ENCODE assay signal across 12 cellular contexts in the genomic region with DNA sequence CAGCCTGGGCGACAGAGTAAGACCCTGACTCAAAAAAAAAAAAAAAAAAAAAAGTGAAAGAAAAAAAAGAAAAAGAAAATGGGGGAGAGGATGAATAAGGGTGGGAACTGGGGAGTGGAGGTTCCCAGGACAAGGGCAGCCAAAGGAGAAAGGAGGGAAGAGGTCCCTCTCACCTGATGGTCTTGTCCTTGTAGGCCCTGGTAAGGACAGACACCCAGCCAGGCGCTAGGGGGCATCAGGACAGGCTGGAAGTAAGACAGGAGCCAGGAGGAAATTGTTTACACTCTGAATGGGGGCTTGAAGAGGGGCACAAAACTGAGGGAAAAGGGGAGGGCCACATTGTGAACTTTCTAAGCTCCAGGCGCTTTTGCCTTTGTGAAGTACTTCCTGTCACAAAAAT. TPM values are rescaled to one million over a fixed set of nuclear protein-coding genes. Genes with fewer than 3 reads are reported as not detected.
A peak's percentile ranks its signal among the peaks of the same experiment; 100 is the strongest.
DNase-seq lines count a peak whose midpoint lies in the region; ATAC-seq, FAIRE-seq and TF ChIP-seq lines count a peak whose summit lies in the region.
"Had no signal": no experiment of that assay in that cellular context is flagged by ENCODE, and none has a peak within 500 bp of the region (broad histone marks: within the 10 kb centered on the region; RNA-seq: fewer than 3 reads in every experiment).

No MANE protein-coding gene starts in this region.

- no peak overlapping the region for H4K8ac ChIP-seq in IMR-90 (ENCODE audit: low read depth in 2 of 2, low read length in 2 of 2)

- H3K27ac ChIP-seq in IMR-90 (ENCODE audit: insufficient read depth, low read length) (no peak overlapping the region), K562 (ENCODE audit: extremely low read depth, low read depth, low read length) (no peak overlapping the region)
- H3K27ac ChIP-seq: ascending aorta, BLaER1 had no signal

- TF ChIP-seq POLR2A in IMR-90 (IDR thresholded peaks at IDR 0.05; ENCODE audit: low read depth, low read length) (no peak), K562 (conservative IDR thresholded peaks at IDR 0.05) (no peak)

- in situ Hi-C loops in IMR-90 (cut with MboI; ENCODE audit: low sequenced_read_pairs) (no loop called here), K562 (cut with MboI) (no loop called here), KBM-7 (cut with MboI; ENCODE audit: low pct_unique_long_range_greater_than_20kb, low sequenced_read_pairs) (no loop called here)

- TF ChIP-seq CTCF in IMR-90 (conservative IDR thresholded peaks at IDR 0.05; ENCODE audit: low read depth, low read length) (0 out of 2 replicates have a peak, but pooled peaks have one; percentile 17), K562 (IDR thresholded peaks at IDR 0.05 in 2 of 3, conservative IDR thresholded peaks at IDR 0.05 in 1 of 3; ENCODE audit: insufficient read depth in 2 of 3, low read depth in 1 of 3, low read length in 3 of 3) (peak; percentile 56 to 58 (median 57); a peak in 5 of 6 replicates), neural crest cell (conservative IDR thresholded peaks at IDR 0.05) (peak; percentile 45)

- no peak overlapping the region for H2BK120ac ChIP-seq in IMR-90 (ENCODE audit: low read depth, low read length)

- no peaks in the 10 kb centered on the region; the same call in 2 of the 3 replicates for H3K79me2 ChIP-seq in K562 (ENCODE audit: control insufficient read depth, insufficient read depth, low read length)

- H4K91ac ChIP-seq in IMR-90 (ENCODE audit: insufficient read depth, low read depth, low read length) = no peak overlapping the region

- H3K9ac ChIP-seq in IMR-90 (ENCODE audit: low read depth, low read length) (no peak overlapping the region), K562 (ENCODE audit: insufficient read depth in 1 of 2, low read depth in 2 of 2, low read length in 2 of 2) (no peak overlapping the region)
- H3K9ac ChIP-seq: BLaER1 had no signal

- no peak overlapping the region for H3K27ac Mint-ChIP-seq in neural crest cell (ENCODE audit: unreplicated experiment)
- no peak overlapping the region for H3K27ac Mint-ChIP-seq in activated T-helper 17 cell treated with anti-CD3 and anti-CD28 coated beads, Interleukin-2, amount 50 U/mL, for 72 hours

- H2BK5ac ChIP-seq in IMR-90 (ENCODE audit: low read depth, low read length, poor library complexity, severe bottlenecking) = no peak overlapping the region

- H3K14ac ChIP-seq in IMR-90 (replicated peaks; ENCODE audit: low read depth, low read length) = no peak overlapping the region

- FAIRE-seq in K562 (lab: Jason Lieb, UNC) = peak; percentile 73

- no peak overlapping the region for H2BK15ac ChIP-seq in IMR-90 (ENCODE audit: low read depth, low read length)

- peak; percentile 4 to 23 for DNase-seq in SHP77 (lab: John Stamatoyannopoulos, UW)
- DNase-seq in SHP77 treated with DMSO at 0.1 percent for 48 hours (lab: John Stamatoyannopoulos, UW) = no peak
- DNase-seq in IMR-90 = peak; percentile 7
- DNase-seq in K562 (ENCODE audit: extremely low read depth in 1 of 4, low spot score in 3 of 4) = peak; percentile 24 to 64 (median 34)
- DNase-seq in neural crest cell (ENCODE audit: low read depth, low spot score) = no peak
- DNase-seq in KBM-7 = no peak
- DNase-seq: activated CD4-positive, alpha-beta T cell treated with anti-CD3 and anti-CD28 coated beads for 1 hour; NCI-H2081 treated with DMSO at 0.1 percent for 48 hours had no signal

- peaks cover 4% of the 10 kb centered on the region for H3K36me3 Mint-ChIP-seq in neural crest cell (ENCODE audit: low read depth)
- H3K36me3 Mint-ChIP-seq in activated T-helper 17 cell treated with anti-CD3 and anti-CD28 coated beads, Interleukin-2, amount 50 U/mL, for 72 hours (ENCODE audit: low read depth) = no peaks in the 10 kb centered on the region

- dilution Hi-C loops in IMR-90 (cut with HindIII; ENCODE audit: low sequenced_read_pairs, unreplicated experiment) = no loop called here

- no peaks in the 10 kb centered on the region for H3K9me1 ChIP-seq in IMR-90 (ENCODE audit: insufficient read depth, low read length)
- no peaks in the 10 kb centered on the region for H3K9me1 ChIP-seq in K562 (ENCODE audit: control insufficient read depth, insufficient read depth, low read length)

- no peak for TF ChIP-seq EP300 in K562 (IDR thresholded peaks at IDR 0.05; ENCODE audit: low read length)

- no peak overlapping the region for H3K4ac ChIP-seq in IMR-90 (ENCODE audit: low read depth, low read length)

- H2AFZ ChIP-seq in IMR-90 (replicated peaks; ENCODE audit: low read length, poor library complexity) (peak overlapping the region; percentile 49), K562 (ENCODE audit: low read depth, low read length) (peak overlapping the region; percentile 64; the same call in 1 of the 2 replicates)

- H3K79me1 ChIP-seq in IMR-90 (ENCODE audit: low read depth in 1 of 2, low read length in 2 of 2) = no peaks in the 10 kb centered on the region

- H3K9me3 ChIP-seq in IMR-90 (ENCODE audit: control insufficient read depth, insufficient read depth, low read length) (no peaks in the 10 kb centered on the region), K562 (replicated peaks; ENCODE audit: control insufficient read depth, insufficient read depth, low read depth, low read length) (peaks cover 4% of the 10 kb centered on the region)
- H3K9me3 ChIP-seq: ascending aorta had no signal

- H3K36me3 ChIP-seq in IMR-90 (ENCODE audit: control insufficient read depth, insufficient read depth, low read length) (no peaks in the 10 kb centered on the region), K562 (ENCODE audit: control insufficient read depth, insufficient read depth, low read length) (no peaks in the 10 kb centered on the region; the same call in 2 of the 3 replicates)

- H3K56ac ChIP-seq in IMR-90 (ENCODE audit: extremely low read depth, insufficient read depth, low read length) = no peak overlapping the region

- H3K27me3 ChIP-seq in IMR-90 (ENCODE audit: control insufficient read depth, insufficient read depth, low read length) (peaks cover 12% of the 10 kb centered on the region), K562 (ENCODE audit: control insufficient read depth in 2 of 2, insufficient read depth in 2 of 2, low read length in 2 of 2) (no peaks in the 10 kb centered on the region; a peak in 1 of 5 replicates)
- H3K27me3 ChIP-seq: ascending aorta, BLaER1 had no signal

- CTCF ChIA-PET in IMR-90 (lab: Yijun Ruan, JAX) (interaction anchor here (0.7 to 1.1 kb wide), 2 partner anchors 29 to 708 kb away, joined by 3 to 8 read pairs; no protein-coding TSS in a partner anchor), K562 (lab: Yijun Ruan, JAX; ENCODE audit: low intra/inter-chr PET ratio) (no interaction called here)

- H3K4me3 ChIP-seq in IMR-90 (ENCODE audit: insufficient read depth, low read depth, low read length) (no peak overlapping the region), K562 (no peak overlapping the region)
- H3K4me3 ChIP-seq: ascending aorta, BLaER1 had no signal

- no peak overlapping the region for H3K23ac ChIP-seq in IMR-90 (ENCODE audit: low read depth, low read length)

- WGBS in IMR-90 (ENCODE audit: extremely low coverage in 2 of 2, insufficient read length in 1 of 2), 2 experiments = no CpG with 5 or more reads among the region's 3 CpGs
- WGBS in K562 (ENCODE audit: insufficient coverage, low coverage, missing lambda C conversion rate) = 27% methylated on average over 2 of the region's 3 CpGs

- intact Hi-C loops in IMR-90 (cut with micrococcal nuclease) (no loop called here), K562 (cut with micrococcal nuclease) (no loop called here)

- no peak overlapping the region for H4K5ac ChIP-seq in IMR-90 (ENCODE audit: low read depth, low read length)

- BruUV-seq in IMR-90 (replicated peaks; lab: Mats Ljungman, UMichigan) (no TSS peak), K562 (replicated peaks; lab: Mats Ljungman, UMichigan) (no TSS peak)

- H2AK5ac ChIP-seq in IMR-90 (ENCODE audit: low read depth, low read length) = no peak overlapping the region

- H4K20me1 ChIP-seq in IMR-90 (ENCODE audit: insufficient read depth, low read length) = no peaks in the 10 kb centered on the region
- no peaks in the 10 kb centered on the region for H4K20me1 ChIP-seq in K562 (replicated peaks; ENCODE audit: control insufficient read depth, insufficient read depth, low read length)
- H4K20me1 ChIP-seq: BLaER1 had no signal

- no peak overlapping the region for H2AK9ac ChIP-seq in IMR-90 (replicated peaks; ENCODE audit: low read depth, low read length, poor library complexity)

- no peak overlapping the region for H2BK20ac ChIP-seq in IMR-90 (ENCODE audit: low read depth, low read length)

- H3K4me1 ChIP-seq in IMR-90 (ENCODE audit: control insufficient read depth, insufficient read depth, low read length) (peaks cover 5% of the 10 kb centered on the region), K562 (replicated peaks in 1 of 2; ENCODE audit: control insufficient read depth in 2 of 2, insufficient read depth in 2 of 2, low read length in 2 of 2) (peaks cover 16 to 20% of the 10 kb centered on the region in 2 experiments; a peak in 4 of 5 replicates)

- H3K4me3 Mint-ChIP-seq in neural crest cell = peak overlapping the region; percentile 73
- H3K4me3 Mint-ChIP-seq in activated T-helper 17 cell treated with anti-CD3 and anti-CD28 coated beads, Interleukin-2, amount 50 U/mL, for 72 hours = no peak overlapping the region

- H3K27me3 Mint-ChIP-seq in neural crest cell (ENCODE audit: low read depth) = no peaks in the 10 kb centered on the region
- no peaks in the 10 kb centered on the region for H3K27me3 Mint-ChIP-seq in activated T-helper 17 cell treated with anti-CD3 and anti-CD28 coated beads, Interleukin-2, amount 50 U/mL, for 72 hours

- TF ChIP-seq RAD21 in IMR-90 (IDR thresholded peaks at IDR 0.05; ENCODE audit: low read length) = no peak
- TF ChIP-seq RAD21 in K562 (CRISPR knock-in tag; conservative IDR thresholded peaks at IDR 0.05 in 1 of 2, IDR thresholded peaks at IDR 0.05 in 1 of 2) = peak in 1 of 2 experiments; percentile 20; a peak in 1 of 4 replicates

- POLR2A ChIA-PET in IMR-90 (lab: Charles Lee; ENCODE audit: unreplicated experiment) (no interaction called here), K562 (lab: Yijun Ruan, JAX) (no interaction called here)

- peaks cover 11% of the 10 kb centered on the region for H3K4me1 Mint-ChIP-seq in neural crest cell
- peaks cover 8% of the 10 kb centered on the region for H3K4me1 Mint-ChIP-seq in activated T-helper 17 cell treated with anti-CD3 and anti-CD28 coated beads, Interleukin-2, amount 50 U/mL, for 72 hours

- H3K4me2 ChIP-seq in IMR-90 (ENCODE audit: low read depth, low read length) (no peak overlapping the region), K562 (ENCODE audit: insufficient read depth, low read length) (no peak overlapping the region)
- H3K4me2 ChIP-seq: BLaER1 had no signal

- no peak overlapping the region for H3K18ac ChIP-seq in IMR-90 (ENCODE audit: low read depth, low read length)

- ATAC-seq in IMR-90 (ENCODE audit: low read depth) (no peak), K562 (peak; percentile 48), GM18868 (IDR thresholded peaks at IDR 0.05; ENCODE audit: unreplicated experiment) (no peak)
- ATAC-seq in activated T-helper 17 cell treated with anti-CD3 and anti-CD28 coated beads, Interleukin-2, amount 50 U/mL, for 72 hours (replicated peaks) = no peak

- peaks cover 7% of the 10 kb centered on the region for H3K9me3 Mint-ChIP-seq in neural crest cell
- H3K9me3 Mint-ChIP-seq in activated T-helper 17 cell treated with anti-CD3 and anti-CD28 coated beads, Interleukin-2, amount 50 U/mL, for 72 hours = peaks cover 4% of the 10 kb centered on the region

RNA-seq across cellular contexts. Expression of gene ALDH5A1, which starts 2.3 kb away (rescaled TPM):
- total RNA-seq in IMR-90 (2012; rRNA removed) = 0.28 and 0.36 TPM in 2 replicates
- 0.46 and 0.48 TPM in 2 replicates for polyA plus RNA-seq in IMR-90 (2012; rRNA removed)
- 0.13 and 0.26 TPM in 2 replicates for polyA plus RNA-seq in IMR-90 (2012; cell fraction: cytosol; rRNA removed)
- 0.25 and 0.45 TPM in 2 replicates for polyA plus RNA-seq in IMR-90 (2012; cell fraction: nucleus; rRNA removed; ENCODE audit: low replicate concordance)
- 7.0 and 9.4 TPM in 2 replicates for total RNA-seq in K562 (2011; cell fraction: chromatin; rRNA removed; ENCODE audit: low replicate concordance)
- total RNA-seq in K562 (2011; cell fraction: nucleolus; rRNA removed) = 4.2 and 5.3 TPM in 2 replicates
- 9.3 and 9.6 TPM in 2 replicates for total RNA-seq in K562 (2011; cell fraction: nucleoplasm; rRNA removed)
- 8.6 and 12.0 TPM in 2 replicates for total RNA-seq in K562 (2014; rRNA removed)
- 8.9 and 9.9 TPM in 2 replicates for total RNA-seq in K562 (2014; rRNA removed; fragmentation: Illumina TruSeq; extraction: Trizol)
- 11.4 and 11.9 TPM in 2 replicates for total RNA-seq in K562 (2015; rRNA removed; fragmentation: Illumina TruSeq; extraction: Trizol)
- 19.7 and 20.5 TPM in 2 replicates for total RNA-seq in K562 (2021)
- 5.2 and 9.5 TPM in 2 replicates for polyA plus RNA-seq in K562 (2011; rRNA removed)
- polyA plus RNA-seq in K562 (2011; cell fraction: cytosol; rRNA removed) = 3.3 and 6.7 TPM in 2 replicates
- polyA plus RNA-seq in K562 (2011; cell fraction: nucleus; rRNA removed) = 5.2 and 8.1 TPM in 2 replicates
- polyA plus RNA-seq in K562 (2012) = 15.6 and 20.1 TPM in 2 replicates
- 14.4 and 16.1 TPM in 2 replicates for polyA plus RNA-seq in K562 (2014; fragmentation: Illumina TruSeq; extraction: Trizol)
- 1 to 10 TPM; 2.2 to 3.4 TPM for polyA plus RNA-seq in K562 (2014; fragmentation: Nextera tagmentation; extraction: Ambion mirVana)
- 12.7 and 12.8 TPM in 2 replicates for polyA plus RNA-seq in K562 (2014; rRNA removed)
- 5.8 and 10.9 TPM in 2 replicates for polyA minus RNA-seq in K562 (2011; rRNA and poly(A)+ RNA removed)
- polyA minus RNA-seq in K562 (2011; cell fraction: cytosol; rRNA and poly(A)+ RNA removed) = 6.6 and 10.3 TPM in 2 replicates
- polyA minus RNA-seq in K562 (2011; cell fraction: nucleus; rRNA and poly(A)+ RNA removed) = 2.3 and 2.6 TPM in 2 replicates
- total RNA-seq in neural crest cell = 12.9 and 14.4 TPM in 2 replicates
- total RNA-seq in activated T-helper 17 cell treated with anti-CD3 and anti-CD28 coated beads, Interleukin-2, amount 50 U/mL, for 72 hours = 1 to 10 TPM; 4.5 to 6.4 TPM

RNA-seq across cellular contexts. Expression of gene GPLD1, which starts 3.1 kb away (rescaled TPM):
- total RNA-seq in IMR-90 (2012; rRNA removed) (0.18 and 0.28 TPM in 2 replicates), K562 (2014; rRNA removed) (1.0 and 1.5 TPM in 2 replicates), K562 (2014; rRNA removed; fragmentation: Illumina TruSeq; extraction: Trizol) (0.76 and 0.89 TPM in 2 replicates), K562 (2015; rRNA removed; fragmentation: Illumina TruSeq; extraction: Trizol) (1.0 and 1.3 TPM in 2 replicates), K562 (2021) (0.96 and 1.2 TPM in 2 replicates), neural crest cell (4.7 and 6.0 TPM in 2 replicates)
- polyA plus RNA-seq in IMR-90 (2012; rRNA removed) (0.05 and 0.11 TPM in 2 replicates), K562 (2011; rRNA removed) (0.30 and 0.86 TPM in 2 replicates), K562 (2014; fragmentation: Illumina TruSeq; extraction: Trizol) (0.46 and 0.82 TPM in 2 replicates), K562 (2014; fragmentation: Nextera tagmentation; extraction: Ambion mirVana) (under 1 TPM; 0.11 to 0.13 TPM), K562 (2014; rRNA removed) (0.26 and 0.57 TPM in 2 replicates)
- 0.05 and 0.21 TPM in 2 replicates for polyA plus RNA-seq in IMR-90 (2012; cell fraction: cytosol; rRNA removed)
- polyA plus RNA-seq in IMR-90 (2012; cell fraction: nucleus; rRNA removed; ENCODE audit: low replicate concordance) = 0.11 and 0.12 TPM in 2 replicates
- total RNA-seq in K562 (2011; cell fraction: chromatin; rRNA removed; ENCODE audit: low replicate concordance) = 4.4 and 5.7 TPM in 2 replicates
- total RNA-seq in K562 (2011; cell fraction: nucleolus; rRNA removed) = 1.3 and 1.8 TPM in 2 replicates
- 3.4 and 5.0 TPM in 2 replicates for total RNA-seq in K562 (2011; cell fraction: nucleoplasm; rRNA removed)
- polyA plus RNA-seq in K562 (2011; cell fraction: cytosol; rRNA removed) = 0.25 and 0.45 TPM in 2 replicates
- polyA plus RNA-seq in K562 (2011; cell fraction: nucleus; rRNA removed) = 0.77 and 1.1 TPM in 2 replicates
- 0.79 and 0.83 TPM in 2 replicates for polyA plus RNA-seq in K562 (2012)
- 0.78 and 1.2 TPM in 2 replicates for polyA minus RNA-seq in K562 (2011; rRNA and poly(A)+ RNA removed)
- 0.36 and 0.95 TPM in 2 replicates for polyA minus RNA-seq in K562 (2011; cell fraction: cytosol; rRNA and poly(A)+ RNA removed)
- polyA minus RNA-seq in K562 (2011; cell fraction: nucleus; rRNA and poly(A)+ RNA removed) = 1.1 and 1.2 TPM in 2 replicates
- total RNA-seq in activated T-helper 17 cell treated with anti-CD3 and anti-CD28 coated beads, Interleukin-2, amount 50 U/mL, for 72 hours = under 1 TPM; 0.73 to 0.79 TPM

Comparison
In these comparisons a context has a peak if more than half of its experiments do, and no peak if none do; other contexts are left out.
1. DNase-seq: peak in SHP77 (2 of 2), IMR-90 (single experiment) and K562 (4 of 4); none in SHP77 treated with DMSO at 0.1 percent for 48 hours (single experiment), neural crest cell (single experiment) and KBM-7 (single experiment).
2. Peak in every context shown above with its lines, with median percentiles within 50 percentile points of each other: CTCF ChIP-seq.